ENCODE assay signal across 8 cellular contexts in the genomic region with DNA sequence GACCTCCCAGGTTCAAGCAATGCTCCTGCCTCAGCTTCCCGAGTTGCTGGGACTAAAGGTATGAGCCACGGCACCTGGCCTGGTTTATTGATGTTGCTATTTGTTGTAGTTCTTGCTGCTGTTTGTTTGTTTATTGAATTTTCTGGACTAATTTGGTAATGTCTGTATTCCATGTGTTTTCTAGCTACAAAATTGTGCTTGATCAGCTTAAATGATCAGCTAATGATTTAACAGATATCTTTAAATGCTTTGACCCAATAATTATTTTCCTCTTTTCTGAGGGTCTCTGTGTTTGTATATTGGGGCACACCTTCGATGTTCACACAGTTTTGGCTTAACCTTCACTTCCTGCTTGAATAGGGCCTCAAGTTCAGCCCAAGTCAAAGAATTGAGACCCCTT.
"Had no signal": no experiment of that assay in that cellular context is flagged by ENCODE, and none has a peak within 500 bp of the region (broad histone marks: within the 10 kb centered on the region; RNA-seq: fewer than 3 reads in every experiment).

No MANE protein-coding gene starts in this region.

- H3K4me3 ChIP-seq: GM23338, HAP-1 had no signal

- H3K4me2 ChIP-seq: GM23338 had no signal

- H2AFZ ChIP-seq: GM23338 had no signal

- H3K27ac ChIP-seq: HL-60 had no signal

- H3K4me1 Mint-ChIP-seq: IgD-negative memory B cell had no signal

- H3K4me3 Mint-ChIP-seq: GM23338, HFFc6 had no signal

- H3K27me3 Mint-ChIP-seq: IgD-negative memory B cell had no signal

- DNase-seq: H7, HFFc6, KG1 had no signal

- H3K9me3 Mint-ChIP-seq: GM23338 had no signal

- H3K27ac Mint-ChIP-seq: GM23338, HFFc6, IgD-negative memory B cell had no signal

- ATAC-seq: GM23338, HCT116 had no signal

- H3K36me3 Mint-ChIP-seq: IgD-negative memory B cell had no signal

- H3K36me3 ChIP-seq: HAP-1 had no signal
